In the genomic region with DNA sequence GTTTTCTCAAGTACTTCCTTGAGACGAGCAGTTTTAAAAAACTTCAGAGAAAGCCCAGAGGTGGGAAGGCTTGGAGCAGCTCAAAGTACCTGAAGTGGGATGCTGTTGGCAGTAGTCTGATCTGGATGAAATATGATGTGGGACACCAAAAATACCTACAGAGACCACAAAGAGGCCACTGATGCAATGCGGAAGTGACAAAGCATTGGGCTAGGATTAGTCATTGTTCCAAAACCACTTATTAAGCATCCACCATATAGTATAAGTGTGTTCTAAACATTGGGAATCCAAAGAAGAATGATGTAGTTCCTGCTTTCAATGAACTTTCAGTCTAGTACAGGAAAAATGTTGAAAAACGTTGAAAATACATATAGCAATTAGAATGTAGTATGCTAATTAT, we compare ENCODE assay signal across 26 cellular contexts.
DNase-seq lines count a peak whose midpoint lies in the region; ATAC-seq and TF ChIP-seq lines count a peak whose summit lies in the region.
"Had no signal": no experiment of that assay in that cellular context is flagged by ENCODE, and none has a peak within 500 bp of the region (broad histone marks: within the 10 kb centered on the region; RNA-seq: fewer than 3 reads in every experiment).

No MANE protein-coding gene starts in this region.

- no peaks in the 10 kb centered on the region for H3K36me3 Mint-ChIP-seq in activated naive CD4-positive, alpha-beta T cell treated with anti-CD3 and anti-CD28 coated beads, Interleukin-2, amount 50 U/mL, for 72 hours
- H3K36me3 Mint-ChIP-seq: brain; naive thymus-derived CD4-positive, alpha-beta T cell; stimulated activated effector memory CD8-positive, alpha-beta T cell treated with anti-CD3 and anti-CD28 coated beads, Interleukin-12 subunit alpha, Interleukin-12 subunit beta, amount 100 ng/mL, for 72 hours had no signal

- ATAC-seq in activated naive CD4-positive, alpha-beta T cell treated with anti-CD3 and anti-CD28 coated beads, Interleukin-2, amount 50 U/mL, for 72 hours: no peak
- no peak for ATAC-seq in GM18502 (IDR thresholded peaks at IDR 0.05; ENCODE audit: poor library complexity, unreplicated experiment)
- no peak for ATAC-seq in GM18505 (IDR thresholded peaks at IDR 0.05; ENCODE audit: unreplicated experiment)
- ATAC-seq: activated CD8-positive, alpha-beta T cell treated with anti-CD3 and anti-CD28 coated beads for 36 hours; naive thymus-derived CD4-positive, alpha-beta T cell; right lobe of liver; stimulated activated effector memory CD8-positive, alpha-beta T cell treated with anti-CD3 and anti-CD28 coated beads, Interleukin-12 subunit alpha, Interleukin-12 subunit beta, amount 100 ng/mL, for 72 hours; T-helper 17 cell; WTC11 had no signal

- no peak for TF ChIP-seq CTCF in AG10803 (conservative IDR thresholded peaks at IDR 0.05; ENCODE audit: low read length)

- no peak for TF ChIP-seq POLR2A in GM18505 (IDR thresholded peaks at IDR 0.05; ENCODE audit: borderline replicate concordance, extremely low read depth, insufficient read depth, insufficient read length)

- no peak overlapping the region for H3K27ac Mint-ChIP-seq in activated naive CD4-positive, alpha-beta T cell treated with anti-CD3 and anti-CD28 coated beads, Interleukin-2, amount 50 U/mL, for 72 hours
- H3K27ac Mint-ChIP-seq: activated CD8-positive, alpha-beta T cell treated with anti-CD3 and anti-CD28 coated beads for 36 hours; activated T-cell treated with anti-CD3 and anti-CD28 coated beads, Interleukin-2, amount 50 U/mL, for 24 hours; brain; H9; naive thymus-derived CD4-positive, alpha-beta T cell; stimulated activated effector memory CD8-positive, alpha-beta T cell treated with anti-CD3 and anti-CD28 coated beads, Interleukin-12 subunit alpha, Interleukin-12 subunit beta, amount 100 ng/mL, for 72 hours; T-helper 17 cell; WTC11 had no signal

- H3K4me3 ChIP-seq in AG10803 (ENCODE audit: low read length): no peak overlapping the region
- H3K4me3 ChIP-seq: colonic mucosa, ovary, right lobe of liver had no signal

- no peaks in the 10 kb centered on the region for H3K9me3 Mint-ChIP-seq in activated naive CD4-positive, alpha-beta T cell treated with anti-CD3 and anti-CD28 coated beads, Interleukin-2, amount 50 U/mL, for 72 hours
- H3K9me3 Mint-ChIP-seq: activated CD8-positive, alpha-beta T cell treated with anti-CD3 and anti-CD28 coated beads for 36 hours; activated T-cell treated with anti-CD3 and anti-CD28 coated beads, Interleukin-2, amount 50 U/mL, for 24 hours; stimulated activated effector memory CD8-positive, alpha-beta T cell treated with anti-CD3 and anti-CD28 coated beads, Interleukin-12 subunit alpha, Interleukin-12 subunit beta, amount 100 ng/mL, for 72 hours had no signal

- H3K27ac ChIP-seq in epithelial cell of prostate: peak overlapping the region; percentile 11
- H3K27ac ChIP-seq: colonic mucosa, ovary, right lobe of liver had no signal

- in situ Hi-C loops in KBM-7 (cut with MboI; ENCODE audit: low pct_unique_long_range_greater_than_20kb, low sequenced_read_pairs): no loop called here

- peak; percentile 34 for DNase-seq in AG10803 (ENCODE audit: low read depth)
- DNase-seq in KBM-7: peak; percentile 5
- peak; percentile 62 for DNase-seq in RPMI7951 (ENCODE audit: low read depth)
- no peak for DNase-seq in epithelial cell of prostate (ENCODE audit: low read depth, low spot score)
- no peak for DNase-seq in activated naive CD4-positive, alpha-beta T cell treated with anti-CD3 and anti-CD28 coated beads, Interleukin-2, amount 50 U/mL, for 72 hours (ENCODE audit: low spot score in 2 of 2)
- DNase-seq in NCI-H510A (lab: John Stamatoyannopoulos, UW): no peak
- DNase-seq: activated CD8-positive, alpha-beta T cell treated with anti-CD3 and anti-CD28 coated beads for 36 hours; activated naive CD4-positive, alpha-beta T cell treated with anti-CD3 and anti-CD28 coated beads, Interleukin-2, amount 50 U/mL, for 16 hours; activated T-cell treated with anti-CD3 and anti-CD28 coated beads, Interleukin-2, amount 50 U/mL, for 24 hours; colonic mucosa; COR-L47; H9; IMR-90; kidney; naive thymus-derived CD4-positive, alpha-beta T cell; NCI-H1048; NCI-H2029; ovary; right lobe of liver; SIG-M5; T-helper 17 cell had no signal

Comparison
In these comparisons a context has a peak if more than half of its experiments do, and no peak if none do; other contexts are left out.
1. DNase-seq: peak in AG10803 (single experiment), KBM-7 (single experiment) and RPMI7951 (single experiment); none in epithelial cell of prostate (single experiment), activated naive CD4-positive, alpha-beta T cell treated with anti-CD3 and anti-CD28 coated beads, Interleukin-2, amount 50 U/mL, for 72 hours (0 of 2) and NCI-H510A (single experiment).